In the genomic region with DNA sequence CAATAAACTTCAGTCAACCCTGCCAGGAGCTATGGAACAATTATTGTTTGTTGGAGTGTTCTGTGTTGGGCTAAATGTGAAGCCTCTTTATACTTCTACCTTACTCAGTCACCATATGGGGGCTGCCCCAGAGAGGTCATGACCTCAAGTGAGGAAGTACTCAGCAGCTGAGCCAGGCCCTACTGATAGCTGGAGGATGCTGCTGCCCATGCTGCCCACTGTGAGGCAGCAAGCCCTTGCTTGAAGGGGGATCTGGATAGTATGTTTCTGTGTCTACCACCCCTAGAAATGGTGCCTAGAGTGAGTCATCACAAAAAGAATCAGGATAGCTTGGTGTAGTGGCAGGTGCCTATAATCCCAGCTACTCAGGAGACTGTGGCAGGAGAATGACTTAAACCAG, we compare ENCODE assay signal across 10 cellular contexts. TPM values are rescaled to one million over a fixed set of nuclear protein-coding genes. Genes with fewer than 3 reads are reported as not detected.
DNase-seq lines count a peak whose midpoint lies in the region; ATAC-seq and TF ChIP-seq lines count a peak whose summit lies in the region.
"Had no signal": no experiment of that assay in that cellular context is flagged by ENCODE, and none has a peak within 500 bp of the region (broad histone marks: within the 10 kb centered on the region; RNA-seq: fewer than 3 reads in every experiment).

No MANE protein-coding gene starts in this region.

- H3K27ac Mint-ChIP-seq in activated naive CD8-positive, alpha-beta T cell treated with anti-CD3 and anti-CD28 coated beads, Interleukin-2, amount 50 U/mL, for 24 hours, result peak overlapping the region; percentile 40

- ATAC-seq in GM19023 (IDR thresholded peaks at IDR 0.05; ENCODE audit: unreplicated experiment) (peak; percentile 37), HG03175 (IDR thresholded peaks at IDR 0.05; ENCODE audit: unreplicated experiment) (peak; percentile 27)
- peak; percentile 39 for ATAC-seq in activated naive CD8-positive, alpha-beta T cell treated with anti-CD3 and anti-CD28 coated beads, Interleukin-2, amount 50 U/mL, for 24 hours

- no peak for TF ChIP-seq POLR2A in suprapubic skin (IDR thresholded peaks at IDR 0.05)
- no peak for TF ChIP-seq POLR2A in vagina (IDR thresholded peaks at IDR 0.05)

- H3K9me3 Mint-ChIP-seq in activated naive CD8-positive, alpha-beta T cell treated with anti-CD3 and anti-CD28 coated beads, Interleukin-2, amount 50 U/mL, for 24 hours, result no peaks in the 10 kb centered on the region

- intact Hi-C loops in vagina (cut with DNase I), result no loop called here

- no peak overlapping the region for H3K4me3 Mint-ChIP-seq in activated naive CD8-positive, alpha-beta T cell treated with anti-CD3 and anti-CD28 coated beads, Interleukin-2, amount 50 U/mL, for 24 hours

- DNase-seq in CMK (ENCODE audit: low read depth) (peak; percentile 42), suprapubic skin (ENCODE audit: low spot score in 2 of 2) (no peak), putamen (ENCODE audit: low spot score) (no peak), vagina (ENCODE audit: extremely low spot score in 2 of 2) (no peak), SKM-1 (lab: John Stamatoyannopoulos, UW; ENCODE audit: unreplicated experiment) (no peak)
- no peak for DNase-seq in activated naive CD8-positive, alpha-beta T cell treated with anti-CD3 and anti-CD28 coated beads, Interleukin-2, amount 50 U/mL, for 24 hours
- DNase-seq: trophoblast cell had no signal

- H3K4me1 Mint-ChIP-seq in activated naive CD8-positive, alpha-beta T cell treated with anti-CD3 and anti-CD28 coated beads, Interleukin-2, amount 50 U/mL, for 24 hours, result peaks cover 24% of the 10 kb centered on the region

- no peak for TF ChIP-seq EP300 in suprapubic skin (IDR thresholded peaks at IDR 0.05)

- H3K27me3 ChIP-seq in suprapubic skin (no peaks in the 10 kb centered on the region), vagina (no peaks in the 10 kb centered on the region)
- H3K27me3 ChIP-seq: BLaER1 had no signal

- no peaks in the 10 kb centered on the region for H3K27me3 Mint-ChIP-seq in activated naive CD8-positive, alpha-beta T cell treated with anti-CD3 and anti-CD28 coated beads, Interleukin-2, amount 50 U/mL, for 24 hours

- no peak for TF ChIP-seq CTCF in suprapubic skin (IDR thresholded peaks at IDR 0.05)
- TF ChIP-seq CTCF in vagina (IDR thresholded peaks at IDR 0.05), result no peak

- H3K4me1 ChIP-seq in suprapubic skin, result peaks cover 12% of the 10 kb centered on the region
- H3K4me1 ChIP-seq in vagina, result peaks cover 13% of the 10 kb centered on the region

- H3K36me3 ChIP-seq in suprapubic skin (no peaks in the 10 kb centered on the region), vagina (no peaks in the 10 kb centered on the region)
- H3K36me3 ChIP-seq: BLaER1 had no signal

- no peak overlapping the region for H3K4me3 ChIP-seq in suprapubic skin
- H3K4me3 ChIP-seq in vagina, result no peak overlapping the region
- H3K4me3 ChIP-seq: BLaER1 had no signal

- H3K27ac ChIP-seq in suprapubic skin, result no peak overlapping the region
- H3K27ac ChIP-seq in vagina, result no peak overlapping the region
- H3K27ac ChIP-seq: BLaER1 had no signal

- H3K9me3 ChIP-seq in suprapubic skin, result no peaks in the 10 kb centered on the region
- no peaks in the 10 kb centered on the region for H3K9me3 ChIP-seq in vagina
- H3K9me3 ChIP-seq: BLaER1 had no signal

- H3K36me3 Mint-ChIP-seq in activated naive CD8-positive, alpha-beta T cell treated with anti-CD3 and anti-CD28 coated beads, Interleukin-2, amount 50 U/mL, for 24 hours (ENCODE audit: low read depth), result peaks cover 7% of the 10 kb centered on the region

RNA-seq across cellular contexts. Expression of a gene that starts 4.5 kb away (rescaled TPM):
- total RNA-seq in suprapubic skin (1,000 to 10,000 TPM in 2 of 4 donors, 100 to 1,000 TPM in 2; 775 to 1,097 (median 922) TPM), vagina (1,243 TPM)

RNA-seq across cellular contexts. Expression of a gene that starts 14.0 kb away (rescaled TPM):
- total RNA-seq in suprapubic skin (10 to 100 TPM; 27.3 to 47.8 (median 29.2) TPM), vagina (27.5 TPM)

RNA-seq across cellular contexts. Expression of a gene that starts 33.4 kb away (rescaled TPM):
- total RNA-seq in suprapubic skin (1 to 10 TPM; 8.5 to 9.2 (median 8.9) TPM), vagina (11.0 TPM)
